In genomic region chr12:57803317-57803893, GRCh38 we compare ENCODE assay signal across 9 cellular contexts. TPM values are rescaled to one million over a fixed set of nuclear protein-coding genes. Genes with fewer than 3 reads are reported as not detected.
DNase-seq lines count a peak whose midpoint lies in the region; ATAC-seq and TF ChIP-seq lines count a peak whose summit lies in the region.
"Had no signal": no experiment of that assay in that cellular context is flagged by ENCODE, and none has a peak within 500 bp of the region (broad histone marks: within the 10 kb centered on the region; RNA-seq: fewer than 3 reads in every experiment).

No MANE protein-coding gene starts in this region.

- H3K27ac ChIP-seq in HL-60 (replicated peaks) (no peak overlapping the region), mammary epithelial cell (ENCODE audit: insufficient read depth, low read depth, low read length) (no peak overlapping the region)
- H3K27ac ChIP-seq: SJSA1 had no signal

- no peaks in the 10 kb centered on the region for H4K20me1 ChIP-seq in mammary epithelial cell (ENCODE audit: insufficient read depth, low read length)

- no peak overlapping the region for H3K9ac ChIP-seq in mammary epithelial cell (ENCODE audit: insufficient read depth, low read length)

- dilution Hi-C loops in mammary epithelial cell (cut with HindIII; ENCODE audit: low sequenced_read_pairs), result no loop called here

- in situ Hi-C loops in mammary epithelial cell (cut with MboI; ENCODE audit: low sequenced_read_pairs in 2 of 2), result no loop called here

- DNase-seq in DMS 273 treated with DMSO at 0.1 percent for 48 hours (lab: John Stamatoyannopoulos, UW), result peak; percentile 16
- DNase-seq in HL-60 (ENCODE audit: low read depth in 1 of 2, low spot score in 1 of 2), result peak in 1 of 2 experiments; percentile 18
- peak; percentile 15 for DNase-seq in SHP77 treated with DMSO at 0.1 percent for 48 hours (lab: John Stamatoyannopoulos, UW)
- DNase-seq in mammary epithelial cell, result peak; percentile 42
- DNase-seq in left kidney (ENCODE audit: low read depth, low spot score), result peak; percentile 47
- peak; percentile 64 for DNase-seq in superior temporal gyrus (ENCODE audit: extremely low spot score)

- no peaks in the 10 kb centered on the region for H3K9me3 ChIP-seq in mammary epithelial cell (replicated peaks; ENCODE audit: insufficient read depth, low read length)
- H3K9me3 ChIP-seq: SJSA1 had no signal

- no peaks in the 10 kb centered on the region for H3K27me3 ChIP-seq in HL-60 (ENCODE audit: insufficient read depth, poor library complexity, severe bottlenecking)
- H3K27me3 ChIP-seq in mammary epithelial cell (ENCODE audit: insufficient read depth, low read length), result no peaks in the 10 kb centered on the region
- H3K27me3 ChIP-seq: SJSA1 had no signal

- CTCF ChIA-PET in mammary epithelial cell (lab: Charles Lee; ENCODE audit: low non-redundant PET), result no interaction called here

- no peak overlapping the region for H3K4me3 ChIP-seq in HL-60 (replicated peaks; ENCODE audit: insufficient read depth, low read length)
- H3K4me3 ChIP-seq in mammary epithelial cell (replicated peaks in 1 of 3; ENCODE audit: insufficient read depth in 1 of 3, low read depth in 2 of 3, low read length in 3 of 3), result no peak overlapping the region
- H3K4me3 ChIP-seq: SJSA1 had no signal

- BruUV-seq in mammary epithelial cell (replicated peaks; lab: Mats Ljungman, UMichigan), result no TSS peak

- H3K36me3 ChIP-seq in mammary epithelial cell (ENCODE audit: insufficient read depth, low read length), result no peaks in the 10 kb centered on the region

- intact Hi-C loops in mammary epithelial cell (cut with micrococcal nuclease), result loop anchor here (1.0 kb wide), 2 partner anchors 28 to 102 kb away; no protein-coding TSS in a partner anchor

- no peaks in the 10 kb centered on the region for H3K4me1 ChIP-seq in mammary epithelial cell (ENCODE audit: insufficient read depth, low read length)
- H3K4me1 ChIP-seq: SJSA1 had no signal

- no peak overlapping the region for H2AFZ ChIP-seq in mammary epithelial cell (ENCODE audit: low read depth, low read length)

- peak; percentile 74 for TF ChIP-seq CTCF in HL-60 (IDR thresholded peaks at IDR 0.05; ENCODE audit: insufficient read depth, low read length)
- TF ChIP-seq CTCF in mammary epithelial cell (conservative IDR thresholded peaks at IDR 0.05 in 1 of 2, IDR thresholded peaks at IDR 0.05 in 1 of 2; ENCODE audit: extremely low read depth in 1 of 2, insufficient read depth in 1 of 2, low read depth in 1 of 2, low read length in 2 of 2), result peak; percentile 82 to 89

- WGBS in mammary epithelial cell (ENCODE audit: low coverage, missing lambda C conversion rate), result 46% methylated on average over 9 of the region's 9 CpGs

- no peaks in the 10 kb centered on the region for H3K79me2 ChIP-seq in mammary epithelial cell (ENCODE audit: insufficient read depth, low read length)

- no peak for ATAC-seq in GM21360 (IDR thresholded peaks at IDR 0.05; ENCODE audit: unreplicated experiment)
- no peak for ATAC-seq in HG03521 (IDR thresholded peaks at IDR 0.05; ENCODE audit: unreplicated experiment)

- no peak overlapping the region for H3K4me2 ChIP-seq in mammary epithelial cell (ENCODE audit: insufficient read depth, low read depth, low read length)

RNA-seq across cellular contexts. Expression of gene AVIL, which starts 15.1 kb away (rescaled TPM):
- total RNA-seq in mammary epithelial cell, result 1 to 10 TPM; 1.8 to 2.5 TPM
- 0.40 TPM for polyA plus RNA-seq in mammary epithelial cell
- polyA minus RNA-seq in mammary epithelial cell, result 3.3 TPM

RNA-seq across cellular contexts. Expression of gene TSFM, which starts 20.8 kb away (rescaled TPM):
- total RNA-seq in mammary epithelial cell, result 10 to 100 TPM; 11.8 to 27.0 TPM
- 23.8 TPM for polyA plus RNA-seq in mammary epithelial cell
- polyA minus RNA-seq in mammary epithelial cell, result 34.6 TPM

RNA-seq across cellular contexts. Expression of gene EEF1AKMT3, which starts 31.0 kb away (rescaled TPM):
- total RNA-seq in mammary epithelial cell, result 1 to 10 TPM; 6.8 to 8.2 TPM
- polyA plus RNA-seq in mammary epithelial cell, result 4.4 TPM
- 0.21 TPM for polyA minus RNA-seq in mammary epithelial cell

RNA-seq across cellular contexts. Expression of gene METTL1, which starts 31.5 kb away (rescaled TPM):
- total RNA-seq in mammary epithelial cell, result 10 to 100 TPM in 1 of 2 donors, 1 to 10 TPM in 1; 7.7 to 28.7 TPM
- polyA plus RNA-seq in mammary epithelial cell, result 29.6 TPM
- 27.4 TPM for polyA minus RNA-seq in mammary epithelial cell

RNA-seq across cellular contexts. Expression of gene CYP27B1, which starts 36.5 kb away (rescaled TPM):
- total RNA-seq in mammary epithelial cell, result 10 to 100 TPM in 1 of 2 donors, 1 to 10 TPM in 1; 6.2 to 42.1 TPM
- polyA plus RNA-seq in mammary epithelial cell, result 27.4 TPM
- 16.0 TPM for polyA minus RNA-seq in mammary epithelial cell
